16 cellular contexts compared by ENCODE assay signal in the genomic region with DNA sequence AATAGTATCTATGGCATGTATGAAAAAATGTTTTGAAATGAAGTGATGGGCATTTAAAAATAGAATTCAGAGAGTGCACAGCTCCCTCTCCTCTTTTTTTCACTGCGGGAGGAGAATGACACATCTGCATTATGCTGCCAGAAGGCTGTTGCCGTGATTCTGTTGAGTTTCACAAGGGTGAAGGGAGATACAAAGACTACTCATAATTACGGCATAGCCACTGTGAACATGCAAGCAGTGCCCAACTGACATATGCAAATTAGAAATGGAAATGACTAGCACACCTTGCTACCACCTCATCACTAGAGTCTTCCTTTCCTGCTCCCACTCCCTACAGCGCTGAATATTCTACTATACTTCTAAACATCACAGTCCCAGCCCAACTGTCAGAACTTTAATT. TPM values are rescaled to one million over a fixed set of nuclear protein-coding genes. Genes with fewer than 3 reads are reported as not detected.
A peak's percentile ranks its signal among the peaks of the same experiment; 100 is the strongest.
DNase-seq lines count a peak whose midpoint lies in the region; ATAC-seq and TF ChIP-seq lines count a peak whose summit lies in the region.
"Had no signal": no experiment of that assay in that cellular context is flagged by ENCODE, and none has a peak within 500 bp of the region (broad histone marks: within the 10 kb centered on the region; RNA-seq: fewer than 3 reads in every experiment).

No MANE protein-coding gene starts in this region.

- no peak overlapping the region for H2AK5ac ChIP-seq in IMR-90 (ENCODE audit: low read depth, low read length)

- H3K23ac ChIP-seq in IMR-90 (ENCODE audit: low read depth, low read length) = peak overlapping the region; percentile 20; the same call in 1 of the 2 replicates

- dilution Hi-C loops in IMR-90 (cut with HindIII; ENCODE audit: low sequenced_read_pairs, unreplicated experiment) = no loop called here

- H2BK5ac ChIP-seq in IMR-90 (ENCODE audit: low read depth, low read length, poor library complexity, severe bottlenecking) = no peak overlapping the region

- H2BK20ac ChIP-seq in IMR-90 (ENCODE audit: low read depth, low read length) = no peak overlapping the region

- CTCF ChIA-PET in IMR-90 (lab: Yijun Ruan, JAX) = interaction anchor here (0.6 kb wide), 1 partner anchor 173 kb away, joined by 3 read pairs; no protein-coding TSS in a partner anchor

- H3K18ac ChIP-seq in IMR-90 (ENCODE audit: low read depth, low read length) = no peak overlapping the region

- no peak overlapping the region for H2BK120ac ChIP-seq in IMR-90 (ENCODE audit: low read depth, low read length)

- H3K4me3 ChIP-seq in IMR-90 (ENCODE audit: insufficient read depth, low read depth, low read length) (no peak overlapping the region), fibroblast of mammary gland (ENCODE audit: control insufficient read depth, low read depth, low read length) (no peak overlapping the region), smooth muscle cell (no peak overlapping the region)
- H3K4me3 ChIP-seq: heart left ventricle, ovary, spleen, thoracic aorta had no signal

- no peak overlapping the region for H3K56ac ChIP-seq in IMR-90 (ENCODE audit: extremely low read depth, insufficient read depth, low read length)

- DNase-seq in AG20443 (ENCODE audit: low spot score) (peak; percentile 12), IMR-90 (peak; percentile 53), fibroblast of mammary gland (ENCODE audit: low read depth) (peak; percentile 36), erythroblast (lab: John Stamatoyannopoulos, UW) (no peak), smooth muscle cell (lab: John Stamatoyannopoulos, UW; ENCODE audit: unreplicated experiment) (no peak)
- DNase-seq in activated naive CD4-positive, alpha-beta T cell (lab: John Stamatoyannopoulos, UW) = no peak
- DNase-seq: activated CD8-positive, alpha-beta memory T cell treated with anti-CD3 and anti-CD28 coated beads, Interleukin-2, amount 10 ng/mL, durations not matched to agents 7 days and 5 days; heart left ventricle; islet precursor cell; NCI-H1092 treated with DMSO at 0.1 percent for 48 hours; NCI-H345; ovary; spleen had no signal

- POLR2A ChIA-PET in IMR-90 (lab: Charles Lee; ENCODE audit: unreplicated experiment) = no interaction called here

- no peaks in the 10 kb centered on the region for H3K79me2 ChIP-seq in smooth muscle cell (ENCODE audit: low read depth)

- TF ChIP-seq POLR2A in IMR-90 (IDR thresholded peaks at IDR 0.05; ENCODE audit: low read depth, low read length) = no peak
- no peak for TF ChIP-seq POLR2A in erythroblast (IDR thresholded peaks at IDR 0.05; ENCODE audit: low read length)

- no peak overlapping the region for H3K4ac ChIP-seq in IMR-90 (ENCODE audit: low read depth, low read length)

- H3K4me1 ChIP-seq in IMR-90 (ENCODE audit: control insufficient read depth, insufficient read depth, low read length) (peaks cover 2% of the 10 kb centered on the region; the same call in 1 of the 2 replicates), smooth muscle cell (ENCODE audit: low read depth) (no peaks in the 10 kb centered on the region)
- H3K4me1 ChIP-seq: heart left ventricle, spleen had no signal

- peak overlapping the region; percentile 48; the same call in 1 of the 2 replicates for H3K14ac ChIP-seq in IMR-90 (replicated peaks; ENCODE audit: low read depth, low read length)

- no peak overlapping the region for H4K5ac ChIP-seq in IMR-90 (ENCODE audit: low read depth, low read length)

- no peak for TF ChIP-seq RAD21 in IMR-90 (IDR thresholded peaks at IDR 0.05; ENCODE audit: low read length)

- BruUV-seq in IMR-90 (replicated peaks; lab: Mats Ljungman, UMichigan) = no TSS peak

- no peaks in the 10 kb centered on the region for H3K9me3 ChIP-seq in IMR-90 (ENCODE audit: control insufficient read depth, insufficient read depth, low read length)
- no peaks in the 10 kb centered on the region for H3K9me3 ChIP-seq in smooth muscle cell (replicated peaks; ENCODE audit: low read depth)
- H3K9me3 ChIP-seq: heart left ventricle, ovary, spleen, thoracic aorta had no signal

- H3K27ac ChIP-seq in IMR-90 (ENCODE audit: insufficient read depth, low read length) (no peak overlapping the region), smooth muscle cell (ENCODE audit: low read depth) (no peak overlapping the region)
- H3K27ac ChIP-seq: heart left ventricle, ovary, spleen, thoracic aorta had no signal

- in situ Hi-C loops in IMR-90 (cut with MboI; ENCODE audit: low sequenced_read_pairs) = loop anchor here (25.0 kb wide), 1 partner anchor 965 kb away; no protein-coding TSS in a partner anchor

- no peak overlapping the region for H2AK9ac ChIP-seq in IMR-90 (replicated peaks; ENCODE audit: low read depth, low read length, poor library complexity)

- H4K20me1 ChIP-seq in IMR-90 (ENCODE audit: insufficient read depth, low read length) = no peaks in the 10 kb centered on the region
- H4K20me1 ChIP-seq in smooth muscle cell (ENCODE audit: low read depth) = no peaks in the 10 kb centered on the region

- H3K27me3 ChIP-seq in IMR-90 (ENCODE audit: control insufficient read depth, insufficient read depth, low read length) (no peaks in the 10 kb centered on the region), smooth muscle cell (ENCODE audit: low read depth) (no peaks in the 10 kb centered on the region)
- H3K27me3 ChIP-seq: heart left ventricle, ovary, spleen had no signal

- H3K4me2 ChIP-seq in IMR-90 (ENCODE audit: low read depth, low read length) (no peak overlapping the region), smooth muscle cell (no peak overlapping the region)

- H3K36me3 ChIP-seq in IMR-90 (ENCODE audit: control insufficient read depth, insufficient read depth, low read length) (no peaks in the 10 kb centered on the region), smooth muscle cell (ENCODE audit: low read depth) (no peaks in the 10 kb centered on the region)
- H3K36me3 ChIP-seq: ovary, thoracic aorta had no signal

- peaks cover 3% of the 10 kb centered on the region; the same call in 1 of the 2 replicates for H3K9me1 ChIP-seq in IMR-90 (ENCODE audit: insufficient read depth, low read length)

- intact Hi-C loops in IMR-90 (cut with micrococcal nuclease) = no loop called here

- ATAC-seq in GM18873 (IDR thresholded peaks at IDR 0.05; ENCODE audit: low FRiP score, unreplicated experiment) (peak; percentile 74), IMR-90 (ENCODE audit: low read depth) (no peak), GM21723 (IDR thresholded peaks at IDR 0.05; ENCODE audit: unreplicated experiment) (no peak)
- ATAC-seq: activated CD8-positive, alpha-beta memory T cell treated with anti-CD3 and anti-CD28 coated beads, Interleukin-2, amount 10 ng/mL, durations not matched to agents 7 days and 5 days had no signal

- no peak overlapping the region for H4K8ac ChIP-seq in IMR-90 (ENCODE audit: low read depth in 2 of 2, low read length in 2 of 2)

- H3K79me1 ChIP-seq in IMR-90 (ENCODE audit: low read depth in 1 of 2, low read length in 2 of 2) = no peaks in the 10 kb centered on the region; a peak in 1 of 4 replicates

- H4K91ac ChIP-seq in IMR-90 (ENCODE audit: insufficient read depth, low read depth, low read length) = no peak overlapping the region

- H2BK15ac ChIP-seq in IMR-90 (ENCODE audit: low read depth, low read length) = no peak overlapping the region

- H2AFZ ChIP-seq in IMR-90 (replicated peaks; ENCODE audit: low read length, poor library complexity) (no peak overlapping the region), smooth muscle cell (ENCODE audit: low read depth) (no peak overlapping the region)

- no peaks in the 10 kb centered on the region for H3F3A ChIP-seq in smooth muscle cell (ENCODE audit: low read depth)

- H3K9ac ChIP-seq in IMR-90 (ENCODE audit: low read depth, low read length) = no peak overlapping the region
- no peak overlapping the region for H3K9ac ChIP-seq in smooth muscle cell (ENCODE audit: low read depth)

- WGBS in IMR-90 (ENCODE audit: extremely low coverage in 2 of 2, insufficient read length in 1 of 2), 2 experiments = 80% methylated on average over 1 of the region's 4 CpGs; no CpG with 5 or more reads in 1 of the 2 experiments
- WGBS in smooth muscle cell (ENCODE audit: low lambda C conversion rate) = 83% methylated on average over 4 of the region's 4 CpGs

- TF ChIP-seq CTCF in IMR-90 (conservative IDR thresholded peaks at IDR 0.05; ENCODE audit: low read depth, low read length) = no peak
- no peak for TF ChIP-seq CTCF in fibroblast of mammary gland (conservative IDR thresholded peaks at IDR 0.05; ENCODE audit: control insufficient read depth, insufficient read depth, low read depth, low read length)
- no peak for TF ChIP-seq CTCF in smooth muscle cell (IDR thresholded peaks at IDR 0.05; ENCODE audit: borderline replicate concordance, insufficient read depth, poor library complexity, severe bottlenecking)

TF ChIP-seq in IMR-90, 13 proteins besides CTCF, POLR2A, EP300 and RAD21 (continues in another document):
- TF ChIP-seq CEBPB (IDR thresholded peaks at IDR 0.05; ENCODE audit: low read depth, low read length) = no peak
- no peak for TF ChIP-seq SMC3 (IDR thresholded peaks at IDR 0.05; ENCODE audit: low read depth, low read length)
- no peak for TF ChIP-seq MXI1 (IDR thresholded peaks at IDR 0.05; ENCODE audit: borderline replicate concordance, low read depth, low read length)
- TF ChIP-seq BHLHE40 (IDR thresholded peaks at IDR 0.05; ENCODE audit: low read depth, low read length) = no peak
- TF ChIP-seq CHD1 (IDR thresholded peaks at IDR 0.05; ENCODE audit: low read depth, low read length) = no peak
- no peak for TF ChIP-seq FOS (IDR thresholded peaks at IDR 0.05; ENCODE audit: low read depth, low read length)
- no peak for TF ChIP-seq RCOR1 (IDR thresholded peaks at IDR 0.05; ENCODE audit: insufficient replicate concordance, low read length)
- no peak for TF ChIP-seq ELK1 (IDR thresholded peaks at IDR 0.05; ENCODE audit: borderline replicate concordance, low read depth, low read length)
- TF ChIP-seq RFX5 (IDR thresholded peaks at IDR 0.05; ENCODE audit: low read depth, low read length) = no peak
- TF ChIP-seq NFE2L2 (IDR thresholded peaks at IDR 0.05; ENCODE audit: low read depth, low read length) = no peak
- TF ChIP-seq MAZ (IDR thresholded peaks at IDR 0.05; ENCODE audit: borderline replicate concordance, low read depth, low read length) = no peak

RNA-seq across cellular contexts. Expression of gene IFT57, which starts 20.1 kb away (rescaled TPM):
- 35.3 and 46.9 TPM in 2 replicates for total RNA-seq in IMR-90 (2012; rRNA removed)
- 30.0 and 42.3 TPM in 2 replicates for polyA plus RNA-seq in IMR-90 (2012; rRNA removed)
- 12.0 and 21.4 TPM in 2 replicates for polyA plus RNA-seq in IMR-90 (2012; cell fraction: cytosol; rRNA removed)
- polyA plus RNA-seq in IMR-90 (2012; cell fraction: nucleus; rRNA removed; ENCODE audit: low replicate concordance) = 8.6 and 20.4 TPM in 2 replicates
- total RNA-seq in smooth muscle cell = 24.5 and 39.3 TPM in 2 replicates
- polyA plus RNA-seq in smooth muscle cell = 37.4 and 42.0 TPM in 2 replicates

Comparison
In these comparisons a context has a peak if more than half of its experiments do, and no peak if none do; other contexts are left out.
1. DNase-seq: peak in AG20443 (single experiment), IMR-90 (single experiment) and fibroblast of mammary gland (single experiment); none in erythroblast (0 of 2), smooth muscle cell (single experiment) and activated naive CD4-positive, alpha-beta T cell (0 of 4).